In genomic region chr15:20430495-20430894, GRCh38 we compare ENCODE assay signal across 8 cellular contexts.
A peak's percentile ranks its signal among the peaks of the same experiment; 100 is the strongest.
DNase-seq lines count a peak whose midpoint lies in the region; ATAC-seq, FAIRE-seq and TF ChIP-seq lines count a peak whose summit lies in the region.
"Not testable (repeated sequence)": the region's sequence is repeated elsewhere in the genome, so short reads cannot be mapped to it uniquely, and the experiment has no call there.

No MANE protein-coding gene starts in this region.

- CTCF ChIA-PET in activated CD4-positive, alpha-beta T cell treated with anti-CD3 and anti-CD28 coated beads for 36 hours (lab: Charles Lee); GM12878 (lab: Yijun Ruan, JAX); HepG2 (lab: Yijun Ruan, JAX; ENCODE audit: low intra/inter-chr PET ratio, low total read pairs): not testable (repeated sequence)

- in situ Hi-C loops in GM12878 (cut with MboI); HepG2 (cut with HindIII; ENCODE audit: extremely low pct_ligation_motif_present, low pct_unique_long_range_greater_than_20kb): not testable (repeated sequence)

- not testable (repeated sequence) for H3K27ac Mint-ChIP-seq in GM23338; activated CD4-positive, alpha-beta T cell treated with anti-CD3 and anti-CD28 coated beads for 36 hours

- not testable (repeated sequence) for H3K27ac ChIP-seq in GM23338 (ENCODE audit: low read depth); RWPE2 (ENCODE audit: poor library complexity, severe bottlenecking); GM12878 (ENCODE audit: control insufficient read depth, insufficient read depth); HepG2 (ENCODE audit: extremely low read length, insufficient read depth, low read length)

- H3K27me3 ChIP-seq in GM23338 (ENCODE audit: insufficient read depth); RWPE2 (ENCODE audit: insufficient read depth, poor library complexity, severe bottlenecking); GM12878 (replicated peaks in 1 of 2; ENCODE audit: control insufficient read depth in 2 of 2, insufficient read depth in 2 of 2, low read length in 1 of 2); HepG2 (ENCODE audit: control insufficient read depth in 1 of 2, insufficient read depth in 2 of 2, low read length in 2 of 2): not testable (repeated sequence)

- not testable (repeated sequence) for H3K9ac ChIP-seq in GM12878 (ENCODE audit: control insufficient read depth, insufficient read depth, low read length); HepG2 (ENCODE audit: insufficient read depth, low read depth, low read length)

- POLR2A ChIA-PET in activated CD4-positive, alpha-beta T cell treated with anti-CD3 and anti-CD28 coated beads for 36 hours (lab: Charles Lee); GM12878 (lab: Charles Lee); HepG2 (lab: Yijun Ruan, JAX): not testable (repeated sequence)

- H4K20me1 ChIP-seq in GM23338 (replicated peaks; ENCODE audit: insufficient read depth); GM12878 (ENCODE audit: control insufficient read depth, insufficient read depth); HepG2 (ENCODE audit: insufficient read depth, low read length): not testable (repeated sequence)

- not testable (repeated sequence) for H3K4me2 ChIP-seq in GM23338; GM12878 (ENCODE audit: control insufficient read depth, insufficient read depth); HepG2 (ENCODE audit: low read depth, low read length)

- H2AFZ ChIP-seq in GM23338; GM12878 (ENCODE audit: control insufficient read depth, low read depth, low read length); HepG2 (ENCODE audit: low read length): not testable (repeated sequence)

- not testable (repeated sequence) for DNase-seq in GM23338 (ENCODE audit: low spot score); RWPE2 (ENCODE audit: low spot score); activated CD4-positive, alpha-beta T cell treated with anti-CD3 and anti-CD28 coated beads for 36 hours; GM12878 (ENCODE audit: low read depth, low spot score); frontal cortex (ENCODE audit: low spot score in 2 of 2); left cardiac atrium; HepG2 (ENCODE audit: low spot score); stimulated activated naive CD8-positive, alpha-beta T cell treated with anti-CD3 and anti-CD28 coated beads, Interleukin-15, Interleukin-2, amounts not matched to agents 100 U/mL and 50 U/mL, for 24 hours

- intact Hi-C loops in activated CD4-positive, alpha-beta T cell treated with anti-CD3 and anti-CD28 coated beads for 36 hours (cut with DNase I, micrococcal nuclease); GM12878 (cut with micrococcal nuclease; ENCODE audit: unreplicated experiment); left cardiac atrium (cut with DNase I); HepG2 (cut with micrococcal nuclease; ENCODE audit: unreplicated experiment): not testable (repeated sequence)

- H3K4me1 ChIP-seq in GM23338 (ENCODE audit: insufficient read depth); RWPE2 (ENCODE audit: insufficient read depth, poor library complexity, severe bottlenecking); GM12878 (ENCODE audit: control insufficient read depth, insufficient read depth, low read length); HepG2 (ENCODE audit: insufficient read depth, low read length): not testable (repeated sequence)

- TF ChIP-seq EP300 in GM12878 (IDR thresholded peaks at IDR 0.05; ENCODE audit: borderline replicate concordance in 1 of 2, control insufficient read depth in 1 of 2, low read depth in 2 of 2, low read length in 2 of 2); HepG2 (IDR thresholded peaks at IDR 0.05; ENCODE audit: low read depth in 2 of 2, low read length in 2 of 2); HepG2 (CRISPR knock-in tag; IDR thresholded peaks at IDR 0.05; ENCODE audit: borderline replicate concordance): not testable (repeated sequence)

- not testable (repeated sequence) for H3K4me3 ChIP-seq in GM23338; RWPE2 (ENCODE audit: severe bottlenecking); GM12878; HepG2 (replicated peaks in 1 of 3; ENCODE audit: insufficient read depth in 1 of 3, low read depth in 2 of 3, low read length in 3 of 3)

- TF ChIP-seq CTCF in GM23338 (conservative IDR thresholded peaks at IDR 0.05; ENCODE audit: low read depth in 2 of 2); RWPE2 (IDR thresholded peaks at IDR 0.05; ENCODE audit: poor library complexity, severe bottlenecking); GM12878 (IDR thresholded peaks at IDR 0.05 in 2 of 3, conservative IDR thresholded peaks at IDR 0.05 in 1 of 3; ENCODE audit: control insufficient read depth in 2 of 3, extremely low read depth in 1 of 3, insufficient read depth in 1 of 3, low read depth in 3 of 3, low read length in 3 of 3); HepG2 (CRISPR knock-in tag; IDR thresholded peaks at IDR 0.05): not testable (repeated sequence)

- not testable (repeated sequence) for H3K4me3 Mint-ChIP-seq in GM23338; activated CD4-positive, alpha-beta T cell treated with anti-CD3 and anti-CD28 coated beads for 36 hours

- WGBS in GM12878 (ENCODE audit: insufficient coverage, insufficient replicate concordance, low lambda C conversion rate, missing lambda C conversion rate): no CpG with 5 or more reads among the region's 11 CpGs
- no CpG with 5 or more reads among the region's 11 CpGs for WGBS in HepG2 (ENCODE audit: low lambda C conversion rate)

- RAD21 ChIA-PET in GM12878 (lab: Charles Lee; ENCODE audit: unreplicated experiment): not testable (repeated sequence)

- H3K9me3 Mint-ChIP-seq in GM23338; activated CD4-positive, alpha-beta T cell treated with anti-CD3 and anti-CD28 coated beads for 36 hours (ENCODE audit: low read depth): not testable (repeated sequence)

- TF ChIP-seq POLR2A in GM12878 (IDR thresholded peaks at IDR 0.05; ENCODE audit: low read depth, low read length); HepG2 (IDR thresholded peaks at IDR 0.05; ENCODE audit: insufficient read depth in 1 of 2, low read depth in 2 of 2, low read length in 2 of 2): not testable (repeated sequence)

- H3F3A ChIP-seq in GM23338 (replicated peaks; ENCODE audit: low read depth): not testable (repeated sequence)

- not testable (repeated sequence) for FAIRE-seq in GM12878 (lab: Jason Lieb, UNC); HepG2 (lab: Jason Lieb, UNC)
- FAIRE-seq in frontal cortex (lab: Jason Lieb, UNC): peak; percentile 39

- H3K79me2 ChIP-seq in GM23338 (replicated peaks; ENCODE audit: insufficient read depth); GM12878 (ENCODE audit: control insufficient read depth, insufficient read depth, low read length); HepG2 (ENCODE audit: insufficient read depth, low read length): not testable (repeated sequence)

- ATAC-seq in GM23338: peak; percentile 97
- ATAC-seq in RWPE2 (ENCODE audit: low read depth): 0 out of 3 replicates have a peak, but pooled peaks have one; percentile 25
- peak; percentile 60 for ATAC-seq in activated CD4-positive, alpha-beta T cell treated with anti-CD3 and anti-CD28 coated beads for 36 hours
- ATAC-seq in GM12878: 0 out of 3 replicates have a peak, but pooled peaks have one; percentile 31
- peak; percentile 34 to 41 for ATAC-seq in left cardiac atrium
- ATAC-seq in HepG2: peak; percentile 97
- ATAC-seq in stimulated activated naive CD8-positive, alpha-beta T cell treated with anti-CD3 and anti-CD28 coated beads, Interleukin-15, Interleukin-2, amounts not matched to agents 100 U/mL and 50 U/mL, for 24 hours: peak; percentile 51

- H3K36me3 Mint-ChIP-seq in GM23338 (ENCODE audit: low read depth); activated CD4-positive, alpha-beta T cell treated with anti-CD3 and anti-CD28 coated beads for 36 hours (ENCODE audit: low read depth): not testable (repeated sequence)

- H3K27me3 Mint-ChIP-seq in GM23338 (ENCODE audit: insufficient read depth, low read depth, poor library complexity); activated CD4-positive, alpha-beta T cell treated with anti-CD3 and anti-CD28 coated beads for 36 hours: not testable (repeated sequence)

- H3K4me1 Mint-ChIP-seq in GM23338; activated CD4-positive, alpha-beta T cell treated with anti-CD3 and anti-CD28 coated beads for 36 hours: not testable (repeated sequence)

- SMC1A ChIA-PET in GM12878 (lab: Charles Lee; ENCODE audit: uncharacterized antibody, unreplicated experiment): not testable (repeated sequence)

- H3K36me3 ChIP-seq in GM23338 (ENCODE audit: insufficient read depth); RWPE2 (ENCODE audit: low read depth); GM12878 (ENCODE audit: control insufficient read depth in 2 of 2, insufficient read depth in 2 of 2, low read length in 1 of 2); HepG2 (replicated peaks in 1 of 2; ENCODE audit: control insufficient read depth in 1 of 2, insufficient read depth in 2 of 2, low read length in 2 of 2): not testable (repeated sequence)

- H3K9me3 ChIP-seq in RWPE2 (ENCODE audit: severe bottlenecking); GM12878 (replicated peaks; ENCODE audit: control insufficient read depth, insufficient read depth, low read length); HepG2 (ENCODE audit: low read length): not testable (repeated sequence)

- TF ChIP-seq RAD21 in GM12878 (IDR thresholded peaks at IDR 0.05; ENCODE audit: insufficient read depth, low read depth, low read length); HepG2 (CRISPR knock-in tag; IDR thresholded peaks at IDR 0.05): not testable (repeated sequence)

- BruUV-seq in GM12878 (replicated peaks; lab: Mats Ljungman, UMichigan); HepG2 (replicated peaks; lab: Mats Ljungman, UMichigan): not testable (repeated sequence)

- H3K9me2 ChIP-seq in GM23338 (ENCODE audit: insufficient read depth): not testable (repeated sequence)

Comparison
In these comparisons a context has a peak if more than half of its experiments do, and no peak if none do; other contexts are left out.
1. ATAC-seq: peak in every context shown above with its lines; median percentile 97 in GM23338; 97 in HepG2; 60 in activated CD4-positive, alpha-beta T cell treated with anti-CD3 and anti-CD28 coated beads for 36 hours; 51 in stimulated activated naive CD8-positive, alpha-beta T cell treated with anti-CD3 and anti-CD28 coated beads, Interleukin-15, Interleukin-2, amounts not matched to agents 100 U/mL and 50 U/mL, for 24 hours; 38 in left cardiac atrium; 31 in GM12878; 25 in RWPE2.